Comparison of ENCODE assay signal across 25 cellular contexts in genomic region chr7:107057474-107057833, GRCh38. TPM values are rescaled to one million over a fixed set of nuclear protein-coding genes. Genes with fewer than 3 reads are reported as not detected.
"Had no signal": no experiment of that assay in that cellular context is flagged by ENCODE, and none has a peak within 500 bp of the region (broad histone marks: within the 10 kb centered on the region; RNA-seq: fewer than 3 reads in every experiment).

No MANE protein-coding gene starts in this region.

- H3K27ac Mint-ChIP-seq: IgD-negative memory B cell had no signal

- H3K27ac ChIP-seq: HL-60, PC-9, Peyer's patch, SJCRH30 had no signal

- H3K27me3 Mint-ChIP-seq: IgD-negative memory B cell had no signal

- H3K4me3 ChIP-seq: PC-9, Peyer's patch, SJCRH30 had no signal

- H3K9me3 ChIP-seq: Peyer's patch, SJCRH30 had no signal

- H2AFZ ChIP-seq: PC-9 had no signal

- ATAC-seq: Right ventricle myocardium inferior, SK-N-SH treated with all-trans-retinoic acid at 6 μM for 48 hours had no signal

- H3K4me3 Mint-ChIP-seq: IgD-negative memory B cell had no signal

- H3K27me3 ChIP-seq: Peyer's patch, SJCRH30 had no signal

- H3K4me1 ChIP-seq: Peyer's patch, SJCRH30 had no signal

- DNase-seq: KBM-7, MV-4-11, NCI-H1048, NCI-H1105, NCI-H1417, NCI-H1436 treated with DMSO at 0.1 percent for 48 hours, NCI-H1694, NCI-H187 treated with DMSO at 0.1 percent for 48 hours, NCI-H2029 treated with DMSO at 0.1 percent for 48 hours, NCI-H2171 treated with DMSO at 0.1 percent for 48 hours, NCI-H345, NCI-H446 treated with DMSO at 0.1 percent for 48 hours, NCI-H510A treated with DMSO at 0.1 percent for 48 hours, NCI-H526 treated with DMSO at 0.1 percent for 48 hours, NCI-H748 treated with DMSO at 0.1 percent for 48 hours, OCI-M1, PC-9, Peyer's patch, SHP77 treated with DMSO at 0.1 percent for 48 hours, SJCRH30 had no signal

- H3K4me2 ChIP-seq: PC-9 had no signal

- H3K36me3 ChIP-seq: Peyer's patch, SJCRH30 had no signal

RNA-seq across cellular contexts. Expression of gene PRKAR2B, which starts 12.9 kb away (rescaled TPM):
- total RNA-seq: MCF 10A had no signal
